ENCODE assay signal across 8 cellular contexts in the genomic region with DNA sequence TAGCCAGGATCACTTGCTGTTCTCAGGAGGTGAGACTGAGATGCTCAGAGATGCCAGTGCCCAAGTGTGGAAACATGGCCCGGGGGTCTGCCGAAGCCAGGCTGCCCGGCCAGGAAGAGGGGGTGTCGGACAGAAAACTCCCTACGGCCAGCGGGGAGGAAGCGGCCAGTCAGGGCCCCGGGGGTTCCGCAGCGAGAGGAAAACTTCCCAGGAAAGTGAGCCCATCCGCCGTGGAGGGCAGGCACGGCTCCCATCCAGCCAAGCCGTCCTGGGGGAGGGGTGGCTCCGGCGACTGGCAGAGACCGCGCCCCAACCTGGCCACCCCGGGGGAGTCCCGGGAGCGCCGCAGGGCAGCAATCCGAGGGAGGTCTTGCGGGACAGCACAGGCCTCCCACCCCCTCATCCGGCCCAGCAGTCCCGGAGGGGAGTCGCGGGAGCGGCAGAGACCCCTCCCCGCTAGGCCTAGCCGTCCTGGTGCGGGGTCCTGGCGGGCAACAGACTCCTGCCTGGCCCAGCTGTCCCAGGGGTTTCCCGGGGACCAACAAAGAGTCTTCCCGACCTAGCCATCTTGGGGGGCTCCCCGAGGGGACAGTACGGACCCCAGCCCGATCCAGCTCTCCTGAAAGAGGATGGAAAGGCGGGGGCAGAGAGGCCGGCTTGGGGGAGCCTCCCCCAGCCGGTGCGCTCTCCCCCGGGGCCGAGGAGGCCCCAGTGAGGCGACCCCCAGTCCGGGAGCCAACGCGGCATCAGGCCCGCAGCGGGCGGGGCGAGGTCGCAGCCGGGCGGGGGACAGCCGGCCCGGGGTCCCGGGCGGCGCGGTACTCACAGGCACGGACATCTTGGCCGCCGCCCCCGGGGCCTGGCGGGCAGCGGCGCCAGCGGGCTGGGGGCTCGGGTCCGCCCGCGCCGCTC. TPM values are rescaled to one million over a fixed set of nuclear protein-coding genes. Genes with fewer than 3 reads are reported as not detected.
A peak's percentile ranks its signal among the peaks of the same experiment; 100 is the strongest.
DNase-seq lines count a peak whose midpoint lies in the region; ATAC-seq, FAIRE-seq and TF ChIP-seq lines count a peak whose summit lies in the region.

No MANE protein-coding gene starts in this region.

- no TSS peak for BruUV-seq in HepG2 (replicated peaks; lab: Mats Ljungman, UMichigan)

- H3K4me3 ChIP-seq in cardiac muscle cell (peak overlapping the region; percentile 99), brain microvascular endothelial cell (ENCODE audit: low read depth, low read length) (peak overlapping the region; percentile 94), HepG2 (replicated peaks in 1 of 3; ENCODE audit: insufficient read depth in 1 of 3, low read depth in 2 of 3, low read length in 3 of 3) (peak overlapping the region; percentile 92 to 99 (median 96)), thyroid gland (replicated peaks in 1 of 3) (peak overlapping the region; percentile 37 to 89 (median 46))

- no peak for TF ChIP-seq POLR2A in HepG2 (IDR thresholded peaks at IDR 0.05; ENCODE audit: insufficient read depth in 1 of 2, low read depth in 2 of 2, low read length in 2 of 2)
- TF ChIP-seq POLR2A in thyroid gland (IDR thresholded peaks at IDR 0.05): peak in 1 of 2 donors; percentile 14

- no peak for FAIRE-seq in HepG2 (lab: Jason Lieb, UNC)

- TF ChIP-seq CTCF in cardiac muscle cell (IDR thresholded peaks at IDR 0.05; ENCODE audit: low read depth, low read length) (no peak), brain microvascular endothelial cell (IDR thresholded peaks at IDR 0.05; ENCODE audit: low read depth, low read length, missing control alignments) (no peak), HepG2 (CRISPR knock-in tag; IDR thresholded peaks at IDR 0.05) (no peak), thyroid gland (IDR thresholded peaks at IDR 0.05) (no peak)

- H3K79me2 ChIP-seq in HepG2 (ENCODE audit: insufficient read depth, low read length): peaks cover 52% of the 10 kb centered on the region

- CTCF ChIA-PET in HepG2 (lab: Yijun Ruan, JAX; ENCODE audit: low intra/inter-chr PET ratio, low total read pairs): no interaction called here

- H3K9me3 ChIP-seq in cardiac muscle cell (ENCODE audit: low read depth): no peaks in the 10 kb centered on the region
- H3K9me3 ChIP-seq in HepG2 (ENCODE audit: low read length): no peaks in the 10 kb centered on the region
- H3K9me3 ChIP-seq in thyroid gland: no peaks in the 10 kb centered on the region

- H3K9ac ChIP-seq in HepG2 (ENCODE audit: insufficient read depth, low read depth, low read length): peak overlapping the region; percentile 96

- H3K27me3 ChIP-seq in cardiac muscle cell (no peaks in the 10 kb centered on the region), brain microvascular endothelial cell (replicated peaks) (no peaks in the 10 kb centered on the region), HepG2 (ENCODE audit: control insufficient read depth in 1 of 2, insufficient read depth in 2 of 2, low read length in 2 of 2) (no peaks in the 10 kb centered on the region), thyroid gland (no peaks in the 10 kb centered on the region)

- peak overlapping the region; percentile 98 for H3K4me2 ChIP-seq in HepG2 (ENCODE audit: low read depth, low read length)

- no peak for TF ChIP-seq RAD21 in HepG2 (CRISPR knock-in tag; IDR thresholded peaks at IDR 0.05)

- H3K4me1 ChIP-seq in cardiac muscle cell (ENCODE audit: low read depth): peaks cover 45% of the 10 kb centered on the region
- peaks cover 70% of the 10 kb centered on the region for H3K4me1 ChIP-seq in HepG2 (ENCODE audit: insufficient read depth, low read length)
- H3K4me1 ChIP-seq in thyroid gland: peaks cover 48 to 59% of the 10 kb centered on the region in 2 donors

- TF ChIP-seq EP300 in HepG2 (IDR thresholded peaks at IDR 0.05; ENCODE audit: low read depth in 2 of 2, low read length in 2 of 2): no peak
- no peak for TF ChIP-seq EP300 in HepG2 (CRISPR knock-in tag; IDR thresholded peaks at IDR 0.05; ENCODE audit: borderline replicate concordance)

- WGBS in HepG2 (ENCODE audit: low lambda C conversion rate): 1% methylated on average over 46 of the region's 74 CpGs
- WGBS in thyroid gland, 2 donors: 0 to 1% methylated on average over 10 to 13 of the region's 74 CpGs

- POLR2A ChIA-PET in HepG2 (lab: Yijun Ruan, JAX): interaction anchor here (1.2 to 9.3 kb wide), 8 partner anchors 13 to 47 kb away, joined by 3 to 151 read pairs (median 40); a partner anchor contains a TSS

- H4K20me1 ChIP-seq in HepG2 (ENCODE audit: insufficient read depth, low read length): peaks cover 34% of the 10 kb centered on the region

- H3K36me3 ChIP-seq in cardiac muscle cell (peaks cover 3% of the 10 kb centered on the region), brain microvascular endothelial cell (replicated peaks) (peaks cover 15% of the 10 kb centered on the region), HepG2 (replicated peaks in 1 of 2; ENCODE audit: control insufficient read depth in 1 of 2, insufficient read depth in 2 of 2, low read length in 2 of 2) (peaks cover 0 to 3% of the 10 kb centered on the region in 2 experiments; a peak in 1 of 5 replicates), thyroid gland (no peaks in the 10 kb centered on the region)

- in situ Hi-C loops in brain microvascular endothelial cell (cut with HindIII; ENCODE audit: low pct_ligation_motif_present, low sequenced_read_pairs): no loop called here
- in situ Hi-C loops in HepG2 (cut with HindIII; ENCODE audit: extremely low pct_ligation_motif_present, low pct_unique_long_range_greater_than_20kb): loop anchor here (5.0 kb wide), 1 partner anchor 42 kb away; no protein-coding TSS in a partner anchor

- no peak overlapping the region for H2AFZ ChIP-seq in HepG2 (ENCODE audit: low read length)

- no peak for DNase-seq in cardiac muscle cell (ENCODE audit: low read depth in 1 of 2, low spot score in 1 of 2)
- DNase-seq in cardiac septum (ENCODE audit: low spot score): no peak
- no peak for DNase-seq in brain microvascular endothelial cell
- no peak for DNase-seq in HepG2 (ENCODE audit: low spot score)
- DNase-seq in thyroid gland: peak; percentile 77 to 84
- no peak for DNase-seq in NCI-H345 (lab: John Stamatoyannopoulos, UW)
- DNase-seq in MV-4-11 (lab: John Stamatoyannopoulos, UW): no peak

- H3K27ac ChIP-seq in cardiac muscle cell (peak overlapping the region; percentile 88), brain microvascular endothelial cell (peak overlapping the region; percentile 92), HepG2 (ENCODE audit: extremely low read length, insufficient read depth, low read length) (peak overlapping the region; percentile 61), thyroid gland (peak overlapping the region; percentile 67 to 98 (median 94))

- ATAC-seq in HG03135 (IDR thresholded peaks at IDR 0.05; ENCODE audit: unreplicated experiment) (peak; percentile 24), HepG2 (no peak)

- intact Hi-C loops in cardiac septum (cut with DNase I): loop anchor here (2.0 to 5.0 kb wide), 2 partner anchors 14 to 33 kb away; a partner anchor contains a TSS
- intact Hi-C loops in HepG2 (cut with micrococcal nuclease; ENCODE audit: unreplicated experiment): loop anchor here (2.0 to 5.0 kb wide), 2 partner anchors 20 to 197 kb away; a partner anchor contains a TSS
- intact Hi-C loops in thyroid gland (cut with DNase I): no loop called here

RNA-seq across cellular contexts. Expression of a gene that starts 13.8 kb away (rescaled TPM):
- total RNA-seq in cardiac muscle cell (105 and 121 TPM in 2 replicates), cardiac septum (80.3 TPM), HepG2 (2016; rRNA removed; fragmentation: Illumina TruSeq; extraction: Trizol) (35.9 and 48.1 TPM in 2 replicates), thyroid gland (10 to 100 TPM; 51.1 to 89.9 (median 71.3) TPM)
- polyA plus RNA-seq in cardiac muscle cell (83.7 and 106 TPM in 2 replicates), HepG2 (2011; rRNA removed) (51.7 and 57.8 TPM in 2 replicates)
- total RNA-seq in HepG2 (2016; cell fraction: cytosol; rRNA removed; fragmentation: Illumina TruSeq; extraction: Trizol; ENCODE audit: low read depth): 13.1 and 14.5 TPM in 2 replicates
- total RNA-seq in HepG2 (2016; cell fraction: insoluble cytoplasmic fraction; rRNA removed; fragmentation: Illumina TruSeq; extraction: Trizol): 33.1 and 51.1 TPM in 2 replicates
- 38.7 and 43.1 TPM in 2 replicates for total RNA-seq in HepG2 (2016; cell fraction: membrane; rRNA removed; fragmentation: Illumina TruSeq; extraction: Trizol)
- 38.1 and 45.0 TPM in 2 replicates for total RNA-seq in HepG2 (2016; cell fraction: nucleus; rRNA removed; fragmentation: Illumina TruSeq; extraction: Trizol)
- polyA plus RNA-seq in HepG2 (2011; cell fraction: cytosol; rRNA removed): 31.6 and 53.3 TPM in 2 replicates
- polyA plus RNA-seq in HepG2 (2011; cell fraction: nucleus; rRNA removed): 202 and 242 TPM in 2 replicates
- polyA plus RNA-seq in HepG2 (2012): 39.6 and 65.3 TPM in 2 replicates
- 13.2 and 13.9 TPM in 2 replicates for polyA plus RNA-seq in HepG2 (2016; cell fraction: cytosol; fragmentation: Illumina TruSeq; extraction: Trizol; ENCODE audit: low read depth)
- polyA plus RNA-seq in HepG2 (2016; cell fraction: insoluble cytoplasmic fraction; fragmentation: Illumina TruSeq; extraction: Trizol; ENCODE audit: low read depth): 47.9 and 56.1 TPM in 2 replicates
- 24.5 and 27.8 TPM in 2 replicates for polyA plus RNA-seq in HepG2 (2016; cell fraction: membrane; fragmentation: Illumina TruSeq; extraction: Trizol; ENCODE audit: low read depth)
- 68.9 and 74.0 TPM in 2 replicates for polyA plus RNA-seq in HepG2 (2016; cell fraction: nucleus; fragmentation: Illumina TruSeq; extraction: Trizol; ENCODE audit: insufficient read depth, low read depth)
- polyA minus RNA-seq in HepG2 (2011; rRNA and poly(A)+ RNA removed; ENCODE audit: low replicate concordance): 35.0 and 120 TPM in 2 replicates
- polyA minus RNA-seq in HepG2 (2011; cell fraction: cytosol; rRNA and poly(A)+ RNA removed): 32.5 and 33.4 TPM in 2 replicates
- 77.6 and 107 TPM in 2 replicates for polyA minus RNA-seq in HepG2 (2011; cell fraction: nucleus; rRNA and poly(A)+ RNA removed)

RNA-seq across cellular contexts. Expression of a gene that starts 46.5 kb away (rescaled TPM):
- total RNA-seq in cardiac muscle cell: not detected in 2 replicates
- 0.22 and 1.1 TPM in 2 replicates for polyA plus RNA-seq in cardiac muscle cell
- total RNA-seq in cardiac septum: not detected
- not detected in 2 replicates for total RNA-seq in HepG2 (2016; rRNA removed; fragmentation: Illumina TruSeq; extraction: Trizol)
- total RNA-seq in HepG2 (2016; cell fraction: cytosol; rRNA removed; fragmentation: Illumina TruSeq; extraction: Trizol; ENCODE audit: low read depth): not detected in 2 replicates
- total RNA-seq in HepG2 (2016; cell fraction: insoluble cytoplasmic fraction; rRNA removed; fragmentation: Illumina TruSeq; extraction: Trizol): not detected in 2 replicates
- total RNA-seq in HepG2 (2016; cell fraction: membrane; rRNA removed; fragmentation: Illumina TruSeq; extraction: Trizol): not detected in 2 replicates
- total RNA-seq in HepG2 (2016; cell fraction: nucleus; rRNA removed; fragmentation: Illumina TruSeq; extraction: Trizol): not detected in 2 replicates
- 0.55 TPM in 1 of 2 replicates, not detected in the other for polyA plus RNA-seq in HepG2 (2011; rRNA removed)
- 0.13 and 0.14 TPM in 2 replicates for polyA plus RNA-seq in HepG2 (2011; cell fraction: cytosol; rRNA removed)
- polyA plus RNA-seq in HepG2 (2011; cell fraction: nucleus; rRNA removed): 0.47 TPM in 1 of 2 replicates, not detected in the other
- not detected in 2 replicates for polyA plus RNA-seq in HepG2 (2012)
- not detected in 2 replicates for polyA plus RNA-seq in HepG2 (2016; cell fraction: cytosol; fragmentation: Illumina TruSeq; extraction: Trizol; ENCODE audit: low read depth)
- not detected in 2 replicates for polyA plus RNA-seq in HepG2 (2016; cell fraction: insoluble cytoplasmic fraction; fragmentation: Illumina TruSeq; extraction: Trizol; ENCODE audit: low read depth)
- not detected in 2 replicates for polyA plus RNA-seq in HepG2 (2016; cell fraction: membrane; fragmentation: Illumina TruSeq; extraction: Trizol; ENCODE audit: low read depth)
- not detected in 2 replicates for polyA plus RNA-seq in HepG2 (2016; cell fraction: nucleus; fragmentation: Illumina TruSeq; extraction: Trizol; ENCODE audit: insufficient read depth, low read depth)
- not detected in 2 replicates for polyA minus RNA-seq in HepG2 (2011; rRNA and poly(A)+ RNA removed; ENCODE audit: low replicate concordance)
- not detected in 2 replicates for polyA minus RNA-seq in HepG2 (2011; cell fraction: cytosol; rRNA and poly(A)+ RNA removed)
- not detected in 2 replicates for polyA minus RNA-seq in HepG2 (2011; cell fraction: nucleus; rRNA and poly(A)+ RNA removed)
- total RNA-seq in thyroid gland: not detected

RNA-seq across cellular contexts. Expression of a gene that starts 58.3 kb away (rescaled TPM):
- total RNA-seq in cardiac muscle cell (0.63 TPM in 1 of 2 replicates, not detected in the other), cardiac septum (not detected), HepG2 (2016; rRNA removed; fragmentation: Illumina TruSeq; extraction: Trizol) (not detected in 2 replicates), thyroid gland (not detected)
- polyA plus RNA-seq in cardiac muscle cell (0.76 TPM in 1 of 2 replicates, not detected in the other), HepG2 (2011; rRNA removed) (0.13 and 0.39 TPM in 2 replicates)
- total RNA-seq in HepG2 (2016; cell fraction: cytosol; rRNA removed; fragmentation: Illumina TruSeq; extraction: Trizol; ENCODE audit: low read depth): not detected in 2 replicates
- total RNA-seq in HepG2 (2016; cell fraction: insoluble cytoplasmic fraction; rRNA removed; fragmentation: Illumina TruSeq; extraction: Trizol): not detected in 2 replicates
- not detected in 2 replicates for total RNA-seq in HepG2 (2016; cell fraction: membrane; rRNA removed; fragmentation: Illumina TruSeq; extraction: Trizol)
- not detected in 2 replicates for total RNA-seq in HepG2 (2016; cell fraction: nucleus; rRNA removed; fragmentation: Illumina TruSeq; extraction: Trizol)
- 0.13 TPM in 1 of 2 replicates, not detected in the other for polyA plus RNA-seq in HepG2 (2011; cell fraction: cytosol; rRNA removed)
- 0.53 TPM in 1 of 2 replicates, not detected in the other for polyA plus RNA-seq in HepG2 (2011; cell fraction: nucleus; rRNA removed)
- 0.78 and 0.89 TPM in 2 replicates for polyA plus RNA-seq in HepG2 (2012)
- 0.40 TPM in 1 of 2 replicates, not detected in the other for polyA plus RNA-seq in HepG2 (2016; cell fraction: cytosol; fragmentation: Illumina TruSeq; extraction: Trizol; ENCODE audit: low read depth)
- polyA plus RNA-seq in HepG2 (2016; cell fraction: insoluble cytoplasmic fraction; fragmentation: Illumina TruSeq; extraction: Trizol; ENCODE audit: low read depth): not detected in 2 replicates
- polyA plus RNA-seq in HepG2 (2016; cell fraction: membrane; fragmentation: Illumina TruSeq; extraction: Trizol; ENCODE audit: low read depth): 0.37 TPM in 1 of 2 replicates, not detected in the other
- polyA plus RNA-seq in HepG2 (2016; cell fraction: nucleus; fragmentation: Illumina TruSeq; extraction: Trizol; ENCODE audit: insufficient read depth, low read depth): not detected in 2 replicates
- not detected in 2 replicates for polyA minus RNA-seq in HepG2 (2011; rRNA and poly(A)+ RNA removed; ENCODE audit: low replicate concordance)
- not detected in 2 replicates for polyA minus RNA-seq in HepG2 (2011; cell fraction: cytosol; rRNA and poly(A)+ RNA removed)
- not detected in 2 replicates for polyA minus RNA-seq in HepG2 (2011; cell fraction: nucleus; rRNA and poly(A)+ RNA removed)

Comparison
In these comparisons a context has a peak if more than half of its experiments do, and no peak if none do; other contexts are left out.
1. DNase-seq: peak in thyroid gland (2 of 2); none in cardiac muscle cell (0 of 2), cardiac septum (single experiment), brain microvascular endothelial cell (single experiment), HepG2 (single experiment), NCI-H345 (single experiment) and MV-4-11 (single experiment).
2. H3K4me3 ChIP-seq: peak in every context shown above with its lines; median percentile 99 in cardiac muscle cell; 96 in HepG2; 94 in brain microvascular endothelial cell; 46 in thyroid gland.
3. Peak in every context shown above with its lines, with median percentiles within 50 percentile points of each other: H3K27ac ChIP-seq.